Comparison of ENCODE assay signal across 12 cellular contexts in genomic region chr6:43505718-43506117, GRCh38. TPM values are rescaled to one million over a fixed set of nuclear protein-coding genes. Genes with fewer than 3 reads are reported as not detected.
DNase-seq lines count a peak whose midpoint lies in the region; ATAC-seq and TF ChIP-seq lines count a peak whose summit lies in the region.
"Had no signal": no experiment of that assay in that cellular context is flagged by ENCODE, and none has a peak within 500 bp of the region (broad histone marks: within the 10 kb centered on the region; RNA-seq: fewer than 3 reads in every experiment).

No MANE protein-coding gene starts in this region.

- no peak overlapping the region for H4K91ac ChIP-seq in neuronal stem cell (ENCODE audit: low read depth, low read length, poor library complexity)

- no peak for DNase-seq in CD8-positive, alpha-beta memory T cell
- DNase-seq in Panc1 (ENCODE audit: low read depth, low spot score) (no peak), neuronal stem cell (ENCODE audit: low spot score) (no peak), GF-D8 (lab: John Stamatoyannopoulos, UW) (no peak), activated gamma-delta T cell (lab: John Stamatoyannopoulos, UW) (no peak)
- DNase-seq in effector memory CD4-positive, alpha-beta T cell: no peak
- DNase-seq in activated T-helper 2 cell treated with anti-CD3 and anti-CD28 coated beads, Interferon-gamma antibody, Interleukin-2, Interleukin-4, amounts not matched to agents 10 μg/mL and 5 μg/mL and 100 μg/mL, durations not matched to agents 14 hours and 24 hours and 36 hours (ENCODE audit: low spot score): no peak
- DNase-seq: NCI-H1417, NCI-H1930, NCI-H69, OCI-M1 had no signal

- in situ Hi-C loops in Panc1 (cut with HindIII; ENCODE audit: low pct_unique_long_range_greater_than_20kb, low sequenced_read_pairs): no loop called here

- peaks cover 5 to 14% of the 10 kb centered on the region in 2 donors for H3K27me3 Mint-ChIP-seq in CD8-positive, alpha-beta memory T cell
- peaks cover 17% of the 10 kb centered on the region for H3K27me3 Mint-ChIP-seq in activated T-helper 2 cell treated with anti-CD3 and anti-CD28 coated beads, Interferon-gamma antibody, Interleukin-2, Interleukin-4, amounts not matched to agents 10 μg/mL and 5 μg/mL and 100 μg/mL, durations not matched to agents 14 hours and 24 hours and 36 hours (ENCODE audit: low read depth)

- no peak overlapping the region for H4K8ac ChIP-seq in neuronal stem cell (ENCODE audit: low read depth, low read length)

- no CpG with 5 or more reads among the region's 6 CpGs for WGBS in neuronal stem cell (ENCODE audit: extremely low coverage in 2 of 2, insufficient read length in 2 of 2, insufficient replicate concordance in 1 of 2), 2 donors

- H3K4ac ChIP-seq in neuronal stem cell (ENCODE audit: low read length): no peak overlapping the region

- peak overlapping the region in 6 of 8 donors; percentile 17 to 95 (median 71) for H3K27ac Mint-ChIP-seq in CD8-positive, alpha-beta memory T cell
- H3K27ac Mint-ChIP-seq in activated T-helper 2 cell treated with anti-CD3 and anti-CD28 coated beads, Interferon-gamma antibody, Interleukin-2, Interleukin-4, amounts not matched to agents 10 μg/mL and 5 μg/mL and 100 μg/mL, durations not matched to agents 14 hours and 24 hours and 36 hours: no peak overlapping the region

- H3K27me3 ChIP-seq in CD8-positive, alpha-beta memory T cell (ENCODE audit: insufficient read depth, low read length, poor library complexity, severe bottlenecking): peaks cover 10% of the 10 kb centered on the region
- no peaks in the 10 kb centered on the region for H3K27me3 ChIP-seq in Panc1 (ENCODE audit: control insufficient read depth, insufficient read depth, low read length)
- peaks cover 9% of the 10 kb centered on the region for H3K27me3 ChIP-seq in effector memory CD4-positive, alpha-beta T cell (replicated peaks; ENCODE audit: control insufficient read depth, insufficient read depth, low read length, poor library complexity, severe bottlenecking)
- H3K27me3 ChIP-seq in neuronal stem cell (ENCODE audit: control insufficient read depth in 3 of 3, insufficient read depth in 3 of 3, low read depth in 1 of 3, low read length in 3 of 3): peaks cover 7 to 17% (median 9%) of the 10 kb centered on the region in 3 experiments

- no peaks in the 10 kb centered on the region for H3K79me1 ChIP-seq in neuronal stem cell (ENCODE audit: low read depth, low read length)

- no peak overlapping the region for H2BK120ac ChIP-seq in neuronal stem cell (ENCODE audit: low read depth, low read length)

- no peak overlapping the region for H2BK12ac ChIP-seq in neuronal stem cell (ENCODE audit: low read length)

- no peak overlapping the region for H3K18ac ChIP-seq in neuronal stem cell (ENCODE audit: low read length)

- no peak overlapping the region for H2AFZ ChIP-seq in neuronal stem cell (ENCODE audit: low read length)

- intact Hi-C loops in Panc1 (cut with micrococcal nuclease; ENCODE audit: unreplicated experiment): loop anchor here (2.0 kb wide), 1 partner anchor 51 kb away; the partner anchor contains the start of gene DLK2
- intact Hi-C loops in activated T-helper 2 cell treated with anti-CD3 and anti-CD28 coated beads, Interferon-gamma antibody, Interleukin-2, Interleukin-4, amounts not matched to agents 10 μg/mL and 5 μg/mL and 100 μg/mL, durations not matched to agents 14 hours and 24 hours and 36 hours (cut with micrococcal nuclease): loop anchor here (1.0 kb wide), 3 partner anchors 51 to 242 kb away; no protein-coding TSS in a partner anchor

- no peak overlapping the region for H2BK15ac ChIP-seq in neuronal stem cell (ENCODE audit: low read length)

- TF ChIP-seq CTCF in Panc1 (IDR thresholded peaks at IDR 0.05): peak; percentile 29

- CTCF ChIA-PET in CD8-positive, alpha-beta memory T cell (lab: Charles Lee): interaction anchor here (0.6 to 7.2 kb wide), 18 partner anchors 10 to 605 kb away, joined by 3 to 93 read pairs (median 4); partner anchors contain the start of genes CRIP3, DLK2, POLR1C and TJAP1
- CTCF ChIA-PET in Panc1 (lab: Charles Lee): interaction anchor here (0.6 to 1.9 kb wide), 4 partner anchors 28 to 354 kb away, joined by 3 to 16 read pairs (median 4); partner anchors contain the start of gene TJAP1

- H2BK5ac ChIP-seq in neuronal stem cell (ENCODE audit: low read length): no peak overlapping the region

- H2AK5ac ChIP-seq in neuronal stem cell (ENCODE audit: low read depth, low read length): no peak overlapping the region

- H3K23ac ChIP-seq in neuronal stem cell (ENCODE audit: low read depth, low read length, poor library complexity): no peak overlapping the region

- no peaks in the 10 kb centered on the region for H3K9me3 ChIP-seq in CD8-positive, alpha-beta memory T cell (ENCODE audit: low read length)
- H3K9me3 ChIP-seq in Panc1 (ENCODE audit: control insufficient read depth, insufficient read depth, low read depth, low read length) (no peaks in the 10 kb centered on the region), neuronal stem cell (replicated peaks in 1 of 2; ENCODE audit: control insufficient read depth in 2 of 2, insufficient read depth in 1 of 2, low read depth in 1 of 2, low read length in 2 of 2) (peaks cover 0 to 2% of the 10 kb centered on the region in 2 donors)
- no peaks in the 10 kb centered on the region for H3K9me3 ChIP-seq in effector memory CD4-positive, alpha-beta T cell (ENCODE audit: control insufficient read depth, low read length)

- no peak overlapping the region for H3K4me3 ChIP-seq in CD8-positive, alpha-beta memory T cell (ENCODE audit: low read length)
- H3K4me3 ChIP-seq in Panc1 (ENCODE audit: low read depth in 2 of 2, low read length in 2 of 2): no peak overlapping the region
- no peak overlapping the region for H3K4me3 ChIP-seq in effector memory CD4-positive, alpha-beta T cell (ENCODE audit: insufficient read depth, low read depth, low read length, poor library complexity, severe bottlenecking)
- no peak overlapping the region for H3K4me3 ChIP-seq in neuronal stem cell (ENCODE audit: low read length in 2 of 2)

- peaks cover 14 to 28% (median 23%) of the 10 kb centered on the region in 3 donors for H3K4me1 Mint-ChIP-seq in CD8-positive, alpha-beta memory T cell
- peaks cover 9% of the 10 kb centered on the region for H3K4me1 Mint-ChIP-seq in activated T-helper 2 cell treated with anti-CD3 and anti-CD28 coated beads, Interferon-gamma antibody, Interleukin-2, Interleukin-4, amounts not matched to agents 10 μg/mL and 5 μg/mL and 100 μg/mL, durations not matched to agents 14 hours and 24 hours and 36 hours (ENCODE audit: low read depth)

- H3K9me3 Mint-ChIP-seq in CD8-positive, alpha-beta memory T cell: no peaks in the 10 kb centered on the region
- no peaks in the 10 kb centered on the region for H3K9me3 Mint-ChIP-seq in activated T-helper 2 cell treated with anti-CD3 and anti-CD28 coated beads, Interferon-gamma antibody, Interleukin-2, Interleukin-4, amounts not matched to agents 10 μg/mL and 5 μg/mL and 100 μg/mL, durations not matched to agents 14 hours and 24 hours and 36 hours

- H3K4me2 ChIP-seq in neuronal stem cell (ENCODE audit: insufficient read depth, low read length, poor library complexity, severe bottlenecking): no peak overlapping the region

- H3K14ac ChIP-seq in neuronal stem cell (ENCODE audit: low read length): no peak overlapping the region

- POLR2A ChIA-PET in CD8-positive, alpha-beta memory T cell (lab: Charles Lee): interaction anchor here (1.0 to 1.5 kb wide), 3 partner anchors 11 to 277 kb away, joined by 3 to 4 read pairs (median 3); partner anchors contain the start of genes ABCC10, DNPH1, POLR1C and YIPF3
- POLR2A ChIA-PET in Panc1 (lab: Charles Lee): interaction anchor here (0.7 kb wide), 1 partner anchor 48 kb away, joined by 3 read pairs; no protein-coding TSS in a partner anchor

- no peak overlapping the region for H3K4me3 Mint-ChIP-seq in CD8-positive, alpha-beta memory T cell
- H3K4me3 Mint-ChIP-seq in activated T-helper 2 cell treated with anti-CD3 and anti-CD28 coated beads, Interferon-gamma antibody, Interleukin-2, Interleukin-4, amounts not matched to agents 10 μg/mL and 5 μg/mL and 100 μg/mL, durations not matched to agents 14 hours and 24 hours and 36 hours (ENCODE audit: low read depth): no peak overlapping the region

- peaks cover 14% of the 10 kb centered on the region for H3K4me1 ChIP-seq in CD8-positive, alpha-beta memory T cell (ENCODE audit: insufficient read depth, low read length)
- H3K4me1 ChIP-seq in Panc1 (ENCODE audit: control insufficient read depth, insufficient read depth, low read length) (peaks cover 11% of the 10 kb centered on the region), neuronal stem cell (ENCODE audit: control insufficient read depth in 2 of 2, insufficient read depth in 1 of 2, low read depth in 1 of 2, low read length in 2 of 2) (peaks cover 8 to 12% of the 10 kb centered on the region in 2 donors)
- peaks cover 11% of the 10 kb centered on the region for H3K4me1 ChIP-seq in effector memory CD4-positive, alpha-beta T cell (ENCODE audit: control insufficient read depth, insufficient read depth, low read length, poor library complexity, severe bottlenecking)

- no peak for ATAC-seq in Panc1

- H3K9ac ChIP-seq in neuronal stem cell (ENCODE audit: low read depth, low read length, poor library complexity): peak overlapping the region; percentile 16

- H3K36me3 ChIP-seq in CD8-positive, alpha-beta memory T cell (ENCODE audit: insufficient read depth, low read length): peaks cover 15% of the 10 kb centered on the region
- no peaks in the 10 kb centered on the region for H3K36me3 ChIP-seq in Panc1 (ENCODE audit: control insufficient read depth, insufficient read depth, low read length)
- H3K36me3 ChIP-seq in effector memory CD4-positive, alpha-beta T cell (ENCODE audit: control insufficient read depth, insufficient read depth, low read length): peaks cover 38% of the 10 kb centered on the region
- peaks cover 31 to 55% of the 10 kb centered on the region in 2 donors for H3K36me3 ChIP-seq in neuronal stem cell (replicated peaks in 1 of 2; ENCODE audit: control insufficient read depth in 2 of 2, insufficient read depth in 2 of 2, low read length in 2 of 2)

- peaks cover 4 to 54% (median 15%) of the 10 kb centered on the region in 3 donors for H3K36me3 Mint-ChIP-seq in CD8-positive, alpha-beta memory T cell
- H3K36me3 Mint-ChIP-seq in activated T-helper 2 cell treated with anti-CD3 and anti-CD28 coated beads, Interferon-gamma antibody, Interleukin-2, Interleukin-4, amounts not matched to agents 10 μg/mL and 5 μg/mL and 100 μg/mL, durations not matched to agents 14 hours and 24 hours and 36 hours (ENCODE audit: low read depth): peaks cover 34% of the 10 kb centered on the region

- H3K27ac ChIP-seq in CD8-positive, alpha-beta memory T cell (ENCODE audit: low read depth, low read length): no peak overlapping the region
- H3K27ac ChIP-seq in Panc1 (ENCODE audit: low read length) (no peak overlapping the region), neuronal stem cell (replicated peaks; ENCODE audit: low read length) (no peak overlapping the region)
- H3K27ac ChIP-seq in effector memory CD4-positive, alpha-beta T cell (ENCODE audit: insufficient read depth, low read length, poor library complexity, severe bottlenecking): peak overlapping the region; percentile 26
- H3K27ac ChIP-seq: C4-2B had no signal

- no TSS peak for BruUV-seq in Panc1 (replicated peaks; lab: Mats Ljungman, UMichigan)

RNA-seq across cellular contexts. Expression of gene LRRC73, which starts 4.4 kb away (rescaled TPM):
- total RNA-seq in CD8-positive, alpha-beta memory T cell: under 1 TPM; 0.11 to 0.13 TPM
- polyA plus RNA-seq in CD8-positive, alpha-beta memory T cell: not detected
- total RNA-seq in Panc1 (2021; ENCODE audit: unreplicated experiment): 2.9 TPM
- 2.8 TPM for polyA plus RNA-seq in Panc1 (2012; ENCODE audit: insufficient read length)
- polyA plus RNA-seq in neuronal stem cell (2013, experiment 1 of 2): 0.92 TPM
- polyA plus RNA-seq in neuronal stem cell (2013, experiment 2 of 2): 0.98 TPM
- 0.11 and 0.21 TPM in 2 replicates for total RNA-seq in activated T-helper 2 cell treated with anti-CD3 and anti-CD28 coated beads, Interferon-gamma antibody, Interleukin-2, Interleukin-4, amounts not matched to agents 10 μg/mL and 5 μg/mL and 100 μg/mL, durations not matched to agents 14 hours and 24 hours and 36 hours

RNA-seq across cellular contexts. Expression of gene YIPF3, which starts 11.0 kb away (rescaled TPM):
- total RNA-seq in CD8-positive, alpha-beta memory T cell: 10 to 100 TPM; 48.9 to 49.1 TPM
- 86.5 TPM for polyA plus RNA-seq in CD8-positive, alpha-beta memory T cell
- 81.8 TPM for total RNA-seq in Panc1 (2021; ENCODE audit: unreplicated experiment)
- 154 TPM for polyA plus RNA-seq in Panc1 (2012; ENCODE audit: insufficient read length)
- polyA plus RNA-seq in neuronal stem cell (2013, experiment 1 of 2): 77.3 TPM
- 75.2 TPM for polyA plus RNA-seq in neuronal stem cell (2013, experiment 2 of 2)
- 51.7 and 59.0 TPM in 2 replicates for total RNA-seq in activated T-helper 2 cell treated with anti-CD3 and anti-CD28 coated beads, Interferon-gamma antibody, Interleukin-2, Interleukin-4, amounts not matched to agents 10 μg/mL and 5 μg/mL and 100 μg/mL, durations not matched to agents 14 hours and 24 hours and 36 hours

RNA-seq across cellular contexts. Expression of gene POLR1C, which starts 11.2 kb away (rescaled TPM):
- total RNA-seq in CD8-positive, alpha-beta memory T cell: 100 to 1,000 TPM; 122 to 124 TPM
- polyA plus RNA-seq in CD8-positive, alpha-beta memory T cell: 19.6 TPM
- 65.1 TPM for total RNA-seq in Panc1 (2021; ENCODE audit: unreplicated experiment)
- polyA plus RNA-seq in Panc1 (2012; ENCODE audit: insufficient read length): 33.6 TPM
- polyA plus RNA-seq in neuronal stem cell (2013, experiment 1 of 2): 23.4 TPM
- polyA plus RNA-seq in neuronal stem cell (2013, experiment 2 of 2): 22.0 TPM
- total RNA-seq in activated T-helper 2 cell treated with anti-CD3 and anti-CD28 coated beads, Interferon-gamma antibody, Interleukin-2, Interleukin-4, amounts not matched to agents 10 μg/mL and 5 μg/mL and 100 μg/mL, durations not matched to agents 14 hours and 24 hours and 36 hours: 60.8 and 63.8 TPM in 2 replicates

RNA-seq across cellular contexts. Expression of gene TJAP1, which starts 28.3 kb away (rescaled TPM):
- total RNA-seq in CD8-positive, alpha-beta memory T cell: 10 to 100 TPM; 48.8 to 49.1 TPM
- polyA plus RNA-seq in CD8-positive, alpha-beta memory T cell: 11.8 TPM
- 42.7 TPM for total RNA-seq in Panc1 (2021; ENCODE audit: unreplicated experiment)
- polyA plus RNA-seq in Panc1 (2012; ENCODE audit: insufficient read length): 37.8 TPM
- polyA plus RNA-seq in neuronal stem cell (2013, experiment 1 of 2): 30.3 TPM
- polyA plus RNA-seq in neuronal stem cell (2013, experiment 2 of 2): 28.9 TPM
- 36.0 and 42.7 TPM in 2 replicates for total RNA-seq in activated T-helper 2 cell treated with anti-CD3 and anti-CD28 coated beads, Interferon-gamma antibody, Interleukin-2, Interleukin-4, amounts not matched to agents 10 μg/mL and 5 μg/mL and 100 μg/mL, durations not matched to agents 14 hours and 24 hours and 36 hours

RNA-seq across cellular contexts. Expression of gene DLK2, which starts 50.4 kb away (rescaled TPM):
- total RNA-seq in CD8-positive, alpha-beta memory T cell: 1 to 10 TPM; 1.9 TPM
- polyA plus RNA-seq in CD8-positive, alpha-beta memory T cell: 1.4 TPM
- total RNA-seq in Panc1 (2021; ENCODE audit: unreplicated experiment): 19.1 TPM
- polyA plus RNA-seq in Panc1 (2012; ENCODE audit: insufficient read length): 28.1 TPM
- 1.5 TPM for polyA plus RNA-seq in neuronal stem cell (2013, experiment 1 of 2)
- polyA plus RNA-seq in neuronal stem cell (2013, experiment 2 of 2): 1.8 TPM
- total RNA-seq in activated T-helper 2 cell treated with anti-CD3 and anti-CD28 coated beads, Interferon-gamma antibody, Interleukin-2, Interleukin-4, amounts not matched to agents 10 μg/mL and 5 μg/mL and 100 μg/mL, durations not matched to agents 14 hours and 24 hours and 36 hours: 2.1 and 2.5 TPM in 2 replicates
